In genomic region chr9:127729522-127730256, GRCh38 we compare ENCODE assay signal across 1 cellular context.
TF ChIP-seq lines count a peak whose summit lies in the region.

No MANE protein-coding gene starts in this region.

TF ChIP-seq in HepG2, 621 proteins besides CTCF, POLR2A, EP300 and RAD21 (continued from another document):
- TF ChIP-seq, protein P1, sequence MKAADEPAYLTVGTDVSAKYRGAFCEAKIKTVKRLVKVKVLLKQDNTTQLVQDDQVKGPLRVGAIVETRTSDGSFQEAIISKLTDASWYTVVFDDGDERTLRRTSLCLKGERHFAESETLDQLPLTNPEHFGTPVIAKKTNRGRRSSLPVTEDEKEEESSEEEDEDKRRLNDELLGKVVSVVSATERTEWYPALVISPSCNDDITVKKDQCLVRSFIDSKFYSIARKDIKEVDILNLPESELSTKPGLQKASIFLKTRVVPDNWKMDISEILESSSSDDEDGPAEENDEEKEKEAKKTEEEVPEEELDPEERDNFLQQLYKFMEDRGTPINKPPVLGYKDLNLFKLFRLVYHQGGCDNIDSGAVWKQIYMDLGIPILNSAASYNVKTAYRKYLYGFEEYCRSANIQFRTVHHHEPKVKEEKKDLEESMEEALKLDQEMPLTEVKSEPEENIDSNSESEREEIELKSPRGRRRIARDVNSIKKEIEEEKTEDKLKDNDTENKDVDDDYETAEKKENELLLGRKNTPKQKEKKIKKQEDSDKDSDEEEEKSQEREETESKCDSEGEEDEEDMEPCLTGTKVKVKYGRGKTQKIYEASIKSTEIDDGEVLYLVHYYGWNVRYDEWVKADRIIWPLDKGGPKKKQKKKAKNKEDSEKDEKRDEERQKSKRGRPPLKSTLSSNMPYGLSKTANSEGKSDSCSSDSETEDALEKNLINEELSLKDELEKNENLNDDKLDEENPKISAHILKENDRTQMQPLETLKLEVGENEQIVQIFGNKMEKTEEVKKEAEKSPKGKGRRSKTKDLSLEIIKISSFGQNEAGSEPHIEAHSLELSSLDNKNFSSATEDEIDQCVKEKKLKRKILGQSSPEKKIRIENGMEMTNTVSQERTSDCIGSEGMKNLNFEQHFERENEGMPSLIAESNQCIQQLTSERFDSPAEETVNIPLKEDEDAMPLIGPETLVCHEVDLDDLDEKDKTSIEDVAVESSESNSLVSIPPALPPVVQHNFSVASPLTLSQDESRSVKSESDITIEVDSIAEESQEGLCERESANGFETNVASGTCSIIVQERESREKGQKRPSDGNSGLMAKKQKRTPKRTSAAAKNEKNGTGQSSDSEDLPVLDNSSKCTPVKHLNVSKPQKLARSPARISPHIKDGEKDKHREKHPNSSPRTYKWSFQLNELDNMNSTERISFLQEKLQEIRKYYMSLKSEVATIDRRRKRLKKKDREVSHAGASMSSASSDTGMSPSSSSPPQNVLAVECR (CRISPR knock-in tag; IDR thresholded peaks at IDR 0.05; ENCODE audit: borderline replicate concordance), result 0 out of 2 replicates have a peak, but pooled peaks have one; percentile 32
- TF ChIP-seq ZNF292 (CRISPR knock-in tag; IDR thresholded peaks at IDR 0.05; ENCODE audit: borderline replicate concordance, low read depth) (0 out of 2 replicates have a peak, but pooled peaks have one; percentile 71), ZFX (CRISPR knock-in tag; IDR thresholded peaks at IDR 0.05; ENCODE audit: low read depth) (peak; percentile 77), ZNF430 (CRISPR knock-in tag; IDR thresholded peaks at IDR 0.05) (0 out of 2 replicates have a peak, but pooled peaks have one; percentile 24), CHCHD3 (CRISPR knock-in tag; IDR thresholded peaks at IDR 0.05) (no peak), CC2D1A (CRISPR knock-in tag; IDR thresholded peaks at IDR 0.05) (no peak), ZNF230 (CRISPR knock-in tag; IDR thresholded peaks at IDR 0.05) (no peak), KLF11 (CRISPR knock-in tag; IDR thresholded peaks at IDR 0.05) (no peak), ZNF331 (CRISPR knock-in tag; IDR thresholded peaks at IDR 0.05) (0 out of 2 replicates have a peak, but pooled peaks have one; percentile 17), SOX6 (IDR thresholded peaks at IDR 0.05) (no peak), SOX6 (CRISPR knock-in tag; IDR thresholded peaks at IDR 0.05) (peak; percentile 33; the same call in 1 of the 2 replicates), NFATC3 (CRISPR knock-in tag; IDR thresholded peaks at IDR 0.05) (no peak)
- TF ChIP-seq, protein P2, sequence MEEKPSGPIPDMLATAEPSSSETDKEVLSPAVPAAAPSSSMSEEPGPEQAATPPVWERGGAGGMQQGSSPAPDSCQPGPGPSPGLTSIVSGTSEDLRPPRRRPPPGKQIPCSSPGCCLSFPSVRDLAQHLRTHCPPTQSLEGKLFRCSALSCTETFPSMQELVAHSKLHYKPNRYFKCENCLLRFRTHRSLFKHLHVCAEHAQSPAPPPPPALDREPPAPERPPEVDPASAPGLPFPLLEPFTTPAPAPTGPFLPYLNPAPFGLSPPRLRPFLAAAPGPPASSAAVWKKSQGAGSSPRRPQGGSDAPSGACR (CRISPR knock-in tag; IDR thresholded peaks at IDR 0.05), result no peak
- TF ChIP-seq, protein P3, sequence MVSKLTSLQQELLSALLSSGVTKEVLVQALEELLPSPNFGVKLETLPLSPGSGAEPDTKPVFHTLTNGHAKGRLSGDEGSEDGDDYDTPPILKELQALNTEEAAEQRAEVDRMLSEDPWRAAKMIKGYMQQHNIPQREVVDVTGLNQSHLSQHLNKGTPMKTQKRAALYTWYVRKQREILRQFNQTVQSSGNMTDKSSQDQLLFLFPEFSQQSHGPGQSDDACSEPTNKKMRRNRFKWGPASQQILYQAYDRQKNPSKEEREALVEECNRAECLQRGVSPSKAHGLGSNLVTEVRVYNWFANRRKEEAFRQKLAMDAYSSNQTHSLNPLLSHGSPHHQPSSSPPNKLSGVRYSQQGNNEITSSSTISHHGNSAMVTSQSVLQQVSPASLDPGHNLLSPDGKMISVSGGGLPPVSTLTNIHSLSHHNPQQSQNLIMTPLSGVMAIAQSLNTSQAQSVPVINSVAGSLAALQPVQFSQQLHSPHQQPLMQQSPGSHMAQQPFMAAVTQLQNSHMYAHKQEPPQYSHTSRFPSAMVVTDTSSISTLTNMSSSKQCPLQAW (CRISPR knock-in tag; IDR thresholded peaks at IDR 0.05), result 0 out of 2 replicates have a peak, but pooled peaks have one; percentile 22
